In genomic region chr14:74217672-74218448, GRCh38 we compare ENCODE assay signal across 8 cellular contexts. TPM values are rescaled to one million over a fixed set of nuclear protein-coding genes. Genes with fewer than 3 reads are reported as not detected.
A peak's percentile ranks its signal among the peaks of the same experiment; 100 is the strongest.
DNase-seq lines count a peak whose midpoint lies in the region; ATAC-seq, FAIRE-seq and TF ChIP-seq lines count a peak whose summit lies in the region.

No MANE protein-coding gene starts in this region.

- WGBS in spleen, 5 donors = 13 to 60% (median 14%) methylated on average over 1 to 40 of the region's 40 CpGs

- H3K4me2 ChIP-seq in astrocyte (ENCODE audit: low read length) = peak overlapping the region; percentile 81

- H3K27me3 ChIP-seq in astrocyte (ENCODE audit: insufficient read depth, low read length) (peaks cover 31% of the 10 kb centered on the region), spleen (replicated peaks in 1 of 7) (peaks cover 0 to 47% (median 19%) of the 10 kb centered on the region in 7 donors)

- H3K36me3 ChIP-seq in astrocyte (ENCODE audit: insufficient read depth, low read length) (no peaks in the 10 kb centered on the region), spleen (no peaks in the 10 kb centered on the region)

- no peaks in the 10 kb centered on the region for H4K20me1 ChIP-seq in astrocyte (ENCODE audit: insufficient read depth, low read length)

- H3K9me3 Mint-ChIP-seq in astrocyte (ENCODE audit: unreplicated experiment) = no peaks in the 10 kb centered on the region

- TF ChIP-seq POLR2A in spleen (IDR thresholded peaks at IDR 0.05) = no peak

- TF ChIP-seq CTCF in astrocyte (IDR thresholded peaks at IDR 0.05; ENCODE audit: insufficient read depth, low read depth, low read length) (peak; percentile 72), spleen (IDR thresholded peaks at IDR 0.05 in 8 of 11, conservative IDR thresholded peaks at IDR 0.05 in 3 of 11) (peak; percentile 42 to 94 (median 84))

- H3K4me3 Mint-ChIP-seq in astrocyte (ENCODE audit: unreplicated experiment) = no peak overlapping the region

- ATAC-seq in GM21447 (IDR thresholded peaks at IDR 0.05; ENCODE audit: unreplicated experiment) = no peak

- no peak overlapping the region for H3K9ac ChIP-seq in astrocyte (ENCODE audit: low read length)

- DNase-seq in NCI-H446 (lab: John Stamatoyannopoulos, UW) (peak; percentile 12 to 79), NCI-H446 treated with DMSO at 0.1 percent for 48 hours (lab: John Stamatoyannopoulos, UW) (no peak), NCI-H1105 (lab: John Stamatoyannopoulos, UW) (peak; percentile 61), T-helper 9 cell (peak; percentile 62), astrocyte (ENCODE audit: low read depth) (peak; percentile 11), iPS DF 4.7 (ENCODE audit: extremely low read depth, low spot score) (peak; percentile 53), spleen (peak; percentile 92)

- peaks cover 59% of the 10 kb centered on the region for H3K27me3 Mint-ChIP-seq in astrocyte (ENCODE audit: low read depth, unreplicated experiment)

- no peaks in the 10 kb centered on the region for H3K79me2 ChIP-seq in astrocyte (ENCODE audit: insufficient read depth, low read length)

- H3K4me1 ChIP-seq in astrocyte (ENCODE audit: insufficient read depth, low read length) (peaks cover 4% of the 10 kb centered on the region), spleen (peaks cover 0 to 11% (median 8%) of the 10 kb centered on the region in 6 donors)

- H3K36me3 Mint-ChIP-seq in astrocyte (ENCODE audit: low read depth, unreplicated experiment) = peaks cover 2% of the 10 kb centered on the region

- intact Hi-C loops in spleen (cut with DNase I; ENCODE audit: low total_unique reads) = no loop called here

- H3K4me3 ChIP-seq in astrocyte (ENCODE audit: insufficient read depth, low read depth, low read length) = no peak overlapping the region
- H3K4me3 ChIP-seq in spleen = peak overlapping the region in 3 of 8 donors; percentile 17 to 40 (median 18)

- H2AFZ ChIP-seq in astrocyte (ENCODE audit: low read depth, low read length) = peak overlapping the region; percentile 50

- no peaks in the 10 kb centered on the region for H3K9me3 ChIP-seq in astrocyte (ENCODE audit: insufficient read depth, low read depth, low read length)
- H3K9me3 ChIP-seq in spleen = no peaks in the 10 kb centered on the region

- no peak overlapping the region for H3K27ac ChIP-seq in astrocyte (ENCODE audit: low read depth, low read length)
- H3K27ac ChIP-seq in spleen = no peak overlapping the region

- no peak overlapping the region for H3K27ac Mint-ChIP-seq in astrocyte (ENCODE audit: unreplicated experiment)

- H3K4me1 Mint-ChIP-seq in astrocyte (ENCODE audit: low read depth, unreplicated experiment) = no peaks in the 10 kb centered on the region

- FAIRE-seq in astrocyte (lab: Jason Lieb, UNC) = no peak

RNA-seq across cellular contexts. Expression of gene VSX2, which starts 21.4 kb away (rescaled TPM):
- total RNA-seq in astrocyte (not detected in 2 replicates), spleen (not detected)
- polyA plus RNA-seq in spleen = not detected
